Comparison of ENCODE assay signal across 27 cellular contexts in the genomic region with DNA sequence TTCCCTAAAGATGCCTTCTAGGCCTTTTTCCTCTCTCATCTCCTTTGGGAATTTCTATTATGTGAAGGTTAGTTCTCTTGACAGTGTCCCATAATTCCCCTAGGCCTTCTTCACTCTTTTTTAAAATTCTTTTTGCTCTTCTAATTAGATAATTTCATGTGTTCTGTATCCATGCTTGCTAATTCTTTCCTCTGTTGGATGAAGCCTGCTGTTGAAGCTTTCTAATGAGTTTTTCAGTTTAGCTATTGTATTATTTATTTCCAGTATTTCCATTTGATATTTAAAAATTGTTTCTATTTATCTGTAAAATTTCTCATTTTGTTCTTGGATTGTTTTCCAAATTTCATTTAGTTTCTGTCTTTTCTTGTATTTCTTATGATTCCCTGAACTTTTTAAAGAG. TPM values are rescaled to one million over a fixed set of nuclear protein-coding genes. Genes with fewer than 3 reads are reported as not detected.
DNase-seq lines count a peak whose midpoint lies in the region; ATAC-seq, FAIRE-seq and TF ChIP-seq lines count a peak whose summit lies in the region.
"Had no signal": no experiment of that assay in that cellular context is flagged by ENCODE, and none has a peak within 500 bp of the region (broad histone marks: within the 10 kb centered on the region; RNA-seq: fewer than 3 reads in every experiment).

No MANE protein-coding gene starts in this region.

- H3K79me2 ChIP-seq in HCT116 (ENCODE audit: insufficient read depth, low read length) = no peaks in the 10 kb centered on the region
- H3K79me2 ChIP-seq in PC-9 (ENCODE audit: low read depth) = no peaks in the 10 kb centered on the region

- FAIRE-seq in D721Med (lab: Jason Lieb, UNC) = peak; percentile 71
- FAIRE-seq in TTC549 (lab: Jason Lieb, UNC) = peak; percentile 84
- FAIRE-seq: A204.1, G401.6, GM12891, GM19239 had no signal

- no peak for TF ChIP-seq RAD21 in HCT116 (IDR thresholded peaks at IDR 0.05; ENCODE audit: low read depth)

- intact Hi-C loops in HCT116 (cut with micrococcal nuclease) = no loop called here
- intact Hi-C loops in PC-9 (cut with micrococcal nuclease; ENCODE audit: unreplicated experiment) = no loop called here

- RAD21 ChIA-PET in HCT116 (lab: Charles Lee; ENCODE audit: low non-redundant PET in 1 of 2, low total read pairs in 2 of 2, uncharacterized antibody in 2 of 2, unreplicated experiment in 2 of 2) = no interaction called here

- H2AFZ ChIP-seq in HCT116 (ENCODE audit: low read depth, low read length, poor library complexity, severe bottlenecking) = no peak overlapping the region
- no peak overlapping the region for H2AFZ ChIP-seq in PC-9

- no peak overlapping the region for H3K27ac ChIP-seq in HCT116 (ENCODE audit: low read depth, low read length)
- H3K27ac ChIP-seq in PC-9 = no peak overlapping the region
- H3K27ac ChIP-seq: BLaER1 had no signal

- H3K27me3 ChIP-seq in HCT116 (ENCODE audit: insufficient read depth, low read length) (no peaks in the 10 kb centered on the region), PC-9 (ENCODE audit: insufficient read depth, low read depth) (peaks cover 10% of the 10 kb centered on the region)
- H3K27me3 ChIP-seq: BE2C, BLaER1 had no signal

- BruUV-seq in HCT116 (replicated peaks; lab: Mats Ljungman, UMichigan) (no TSS peak), PC-9 (replicated peaks; lab: Mats Ljungman, UMichigan) (no TSS peak)

- ATAC-seq in HCT116 = no peak

- H3K4me3 ChIP-seq in HCT116 (replicated peaks in 1 of 2; ENCODE audit: low read depth in 1 of 2, low read length in 2 of 2) = no peak overlapping the region
- no peak overlapping the region for H3K4me3 ChIP-seq in PC-9
- H3K4me3 ChIP-seq: BLaER1 had no signal

- no peaks in the 10 kb centered on the region; the same call in 1 of the 2 replicates for H3F3A ChIP-seq in PC-9 (ENCODE audit: insufficient read depth, low read depth)

- CTCF ChIA-PET in HCT116 (lab: Charles Lee) = no interaction called here
- CTCF ChIA-PET in PC-9 (lab: Charles Lee) = no interaction called here

- no peak for DNase-seq in D721Med (ENCODE audit: insufficient read length, low spot score)
- no peak for DNase-seq in HCT116 (ENCODE audit: low read depth, low spot score)
- DNase-seq in globus pallidus (ENCODE audit: low spot score) = no peak
- no peak for DNase-seq in COLO668 (lab: John Stamatoyannopoulos, UW; ENCODE audit: unreplicated experiment)
- DNase-seq in PC-9 = no peak
- DNase-seq: 8988T; ACHN; BE2C; C1 segment of cervical spinal cord; Caco-2; Calu3; CD4-positive, alpha-beta memory T cell; CD4-positive, CD25-positive, alpha-beta regulatory T cell; CD8-positive, alpha-beta memory T cell; DMS 273 treated with DMSO at 0.1 percent for 48 hours; DMS153; DMS79 treated with DMSO at 0.1 percent for 48 hours; GF-D8 had no signal

- H3K36me3 ChIP-seq in HCT116 (ENCODE audit: control insufficient read depth in 1 of 2, insufficient read depth in 2 of 2, low read length in 2 of 2) (no peaks in the 10 kb centered on the region), PC-9 (ENCODE audit: low read depth) (no peaks in the 10 kb centered on the region)
- H3K36me3 ChIP-seq: BE2C, BLaER1 had no signal

- no peak for TF ChIP-seq CTCF in D721Med (IDR thresholded peaks at IDR 0.05; ENCODE audit: insufficient read depth, missing control alignments)
- TF ChIP-seq CTCF in HCT116 (IDR thresholded peaks at IDR 0.05 in 2 of 3, conservative IDR thresholded peaks at IDR 0.05 in 1 of 3; ENCODE audit: borderline replicate concordance in 1 of 3, insufficient read depth in 1 of 3, low read depth in 2 of 3, low read length in 2 of 3) = no peak
- no peak for TF ChIP-seq CTCF in PC-9 (conservative IDR thresholded peaks at IDR 0.05)

- no peak overlapping the region for H3K9ac ChIP-seq in HCT116 (ENCODE audit: low read length)
- H3K9ac ChIP-seq: BLaER1 had no signal

- POLR2A ChIA-PET in HCT116 (lab: Charles Lee) (no interaction called here), PC-9 (lab: Charles Lee; ENCODE audit: unreplicated experiment) (no interaction called here)

- TF ChIP-seq POLR2A in HCT116 (IDR thresholded peaks at IDR 0.05; ENCODE audit: borderline replicate concordance, extremely low read depth, insufficient read depth, insufficient read length) = no peak

- H3K4me1 ChIP-seq in HCT116 (ENCODE audit: control insufficient read depth in 1 of 2, insufficient read depth in 2 of 2, low read length in 2 of 2) = no peaks in the 10 kb centered on the region
- no peaks in the 10 kb centered on the region for H3K4me1 ChIP-seq in PC-9 (replicated peaks; ENCODE audit: insufficient read depth)
- H3K4me1 ChIP-seq: Caco-2 had no signal

- peaks cover 9 to 10% of the 10 kb centered on the region in 2 experiments; a peak in 2 of 4 replicates for H3K9me3 ChIP-seq in HCT116 (ENCODE audit: control insufficient read depth in 1 of 2, insufficient read depth in 1 of 2, low read depth in 1 of 2, low read length in 2 of 2)
- peaks cover 13% of the 10 kb centered on the region for H3K9me3 ChIP-seq in PC-9 (ENCODE audit: insufficient read depth, low read depth)
- H3K9me3 ChIP-seq: BE2C had no signal

- no peaks in the 10 kb centered on the region for H3K9me2 ChIP-seq in HCT116 (ENCODE audit: insufficient read depth)
- H3K9me2 ChIP-seq in PC-9 (ENCODE audit: insufficient read depth) = no peaks in the 10 kb centered on the region

- H3K4me2 ChIP-seq in HCT116 (ENCODE audit: low read length) = no peak overlapping the region
- no peak overlapping the region for H3K4me2 ChIP-seq in PC-9
- H3K4me2 ChIP-seq: BLaER1 had no signal

- H4K20me1 ChIP-seq in HCT116 (ENCODE audit: insufficient read depth) (no peaks in the 10 kb centered on the region), PC-9 (ENCODE audit: insufficient read depth) (no peaks in the 10 kb centered on the region)
- H4K20me1 ChIP-seq: BLaER1 had no signal

TF ChIP-seq in HCT116, 20 proteins besides CTCF, POLR2A, EP300 and RAD21:
- no peak for TF ChIP-seq POLR2AphosphoS5 (IDR thresholded peaks at IDR 0.05; ENCODE audit: low read depth, low read length)
- TF ChIP-seq CBX3 (IDR thresholded peaks at IDR 0.05; ENCODE audit: low read depth) = peak; percentile 50; the same call in 1 of the 2 replicates
- no peak for TF ChIP-seq YY1 (IDR thresholded peaks at IDR 0.05; ENCODE audit: extremely low read depth, insufficient replicate concordance, low read depth, low read length)
- TF ChIP-seq CEBPB (IDR thresholded peaks at IDR 0.05; ENCODE audit: low read depth) = no peak

RNA-seq across cellular contexts. Expression of a gene that starts 28.5 kb away (rescaled TPM):
- total RNA-seq in HCT116 (2021; ENCODE audit: unreplicated experiment) (not detected), PC-9 (2021) (not detected in 2 replicates)
- polyA plus RNA-seq in HCT116 (2012) = 0.01 TPM in 1 of 2 replicates, not detected in the other
- total RNA-seq: A673; Caco-2; Calu3; CD4-positive, CD25-positive, alpha-beta regulatory T cell; CD8-positive, alpha-beta memory T cell had no signal
- polyA plus RNA-seq: AG04450; CD14-positive monocyte; CD8-positive, alpha-beta memory T cell had no signal
